Comparison of ENCODE assay signal across 22 cellular contexts in the genomic region with DNA sequence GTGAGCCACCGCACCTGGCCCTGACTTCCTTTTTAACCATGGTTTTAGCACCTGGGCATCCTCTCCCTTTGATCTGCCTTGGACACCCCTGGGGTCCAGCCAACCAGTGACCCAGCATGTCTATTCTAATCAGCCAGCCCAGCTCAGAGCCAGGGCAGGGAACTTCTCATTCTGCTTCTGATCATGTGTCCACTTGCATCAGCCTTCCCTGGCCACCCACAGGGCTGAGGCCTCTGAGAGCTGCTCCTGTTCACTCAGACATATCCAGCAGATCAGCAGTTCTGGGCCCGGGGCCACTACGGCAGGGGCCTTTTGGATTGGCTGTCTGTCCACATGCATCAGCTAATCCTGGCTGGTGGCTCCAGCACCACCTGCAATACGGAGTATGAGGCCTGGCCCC.
DNase-seq lines count a peak whose midpoint lies in the region; FAIRE-seq and TF ChIP-seq lines count a peak whose summit lies in the region.
"Had no signal": no experiment of that assay in that cellular context is flagged by ENCODE, and none has a peak within 500 bp of the region (broad histone marks: within the 10 kb centered on the region; RNA-seq: fewer than 3 reads in every experiment).

No MANE protein-coding gene starts in this region.

- no peak overlapping the region for H3K23ac ChIP-seq in H1 (ENCODE audit: insufficient read length)

- no peak overlapping the region for H2BK20ac ChIP-seq in H1 (ENCODE audit: low read length)

- H3K4me3 ChIP-seq in NB4 (ENCODE audit: low read depth, low read length) (no peak overlapping the region), H1 (ENCODE audit: extremely low read depth in 1 of 4, insufficient read depth in 2 of 4, low read depth in 3 of 4, low read length in 4 of 4) (no peak overlapping the region), osteoblast (ENCODE audit: insufficient read depth, low read length) (no peak overlapping the region)
- H3K4me3 ChIP-seq: body of pancreas, lung, pancreas, thoracic aorta had no signal

- H3K23me2 ChIP-seq in H1 (ENCODE audit: low read depth, low read length): no peaks in the 10 kb centered on the region

- H3K27ac ChIP-seq in H1 (ENCODE audit: low read depth, low read length) (no peak overlapping the region), osteoblast (ENCODE audit: low read depth, low read length) (no peak overlapping the region)
- H3K27ac ChIP-seq: body of pancreas, KMS-11, pancreas, thoracic aorta had no signal

- H3K4me2 ChIP-seq in H1 (ENCODE audit: insufficient read depth in 1 of 2, low read depth in 2 of 2, low read length in 2 of 2) (no peak overlapping the region), osteoblast (ENCODE audit: insufficient read depth, low read length) (no peak overlapping the region)
- H3K4me2 ChIP-seq: KMS-11 had no signal

- H3K56ac ChIP-seq in H1 (replicated peaks; ENCODE audit: insufficient read length, low read depth, low read length): no peak overlapping the region

- no peak overlapping the region for H3K4ac ChIP-seq in H1 (replicated peaks; ENCODE audit: insufficient read length, low read depth, low read length)

- TF ChIP-seq RAD21 in H1 (IDR thresholded peaks at IDR 0.05 in 1 of 2, conservative IDR thresholded peaks at IDR 0.05 in 1 of 2; ENCODE audit: low read depth in 2 of 2, low read length in 2 of 2): no peak

- no peaks in the 10 kb centered on the region for H3K36me3 ChIP-seq in H1 (ENCODE audit: control insufficient read depth in 2 of 4, insufficient read depth in 4 of 4, low read length in 3 of 4)
- no peaks in the 10 kb centered on the region for H3K36me3 ChIP-seq in osteoblast (ENCODE audit: insufficient read depth, low read length)
- H3K36me3 ChIP-seq: pancreas, thoracic aorta had no signal

- no peak overlapping the region for H2AFZ ChIP-seq in H1 (ENCODE audit: low read length)
- H2AFZ ChIP-seq in osteoblast (ENCODE audit: low read length): peak overlapping the region; percentile 0

- peak overlapping the region; percentile 3; the same call in 1 of the 2 replicates for H4K8ac ChIP-seq in H1 (ENCODE audit: extremely low read depth, insufficient read depth, low read length)

- DNase-seq in CD1c-positive myeloid dendritic cell (ENCODE audit: extremely low spot score) (peak; percentile 75), NB4 (ENCODE audit: low read depth) (peak; percentile 28), H1 (ENCODE audit: low read depth in 1 of 2, low spot score in 2 of 2) (no peak), osteoblast (ENCODE audit: insufficient read length, low spot score, missing footprints) (no peak), dedifferentiated amniotic fluid mesenchymal stem cell (ENCODE audit: extremely low spot score) (no peak), NCI-H2081 (lab: John Stamatoyannopoulos, UW) (no peak), DMS79 (lab: John Stamatoyannopoulos, UW) (no peak), middle frontal gyrus (ENCODE audit: extremely low spot score, low spot score) (no peak)
- DNase-seq: activated CD4-positive, alpha-beta T cell treated with anti-CD3 and anti-CD28 coated beads for 4 hours; activated naive CD8-positive, alpha-beta T cell treated with anti-CD3 and anti-CD28 coated beads for 36 hours; CD8-positive, alpha-beta memory T cell; DMS53; H7; NCI-H2029 treated with DMSO at 0.1 percent for 48 hours; NCI-H446 treated with DMSO at 0.1 percent for 48 hours; pancreas; SW 1271 had no signal

- POLR2A ChIA-PET in H1 (lab: Charles Lee; ENCODE audit: partially characterized antibody): interaction anchor here (1.4 kb wide), 2 partner anchors 14 to 65 kb away, joined by 3 to 4 read pairs; no protein-coding TSS in a partner anchor

- no peak for TF ChIP-seq EP300 in H1 (IDR thresholded peaks at IDR 0.05; ENCODE audit: borderline replicate concordance in 1 of 2, low read depth in 2 of 2, low read length in 2 of 2)

- no peak overlapping the region for H2BK12ac ChIP-seq in H1 (ENCODE audit: low read depth, low read length)

- H4K91ac ChIP-seq in H1 (replicated peaks; ENCODE audit: insufficient read length, low read length): no peak overlapping the region

- no peak overlapping the region for H3K18ac ChIP-seq in H1 (ENCODE audit: extremely low read depth, low read length)

- WGBS in H1 (ENCODE audit: extremely low coverage in 1 of 2, insufficient coverage in 1 of 2, insufficient read length in 1 of 2, insufficient replicate concordance in 2 of 2, low coverage in 1 of 2, low lambda C conversion rate in 2 of 2, missing lambda C conversion rate in 1 of 2), 2 experiments: 75% methylated on average over 4 of the region's 4 CpGs; no CpG with 5 or more reads in 1 of the 2 experiments

- no peak overlapping the region for H3K14ac ChIP-seq in H1 (ENCODE audit: insufficient read length)

- H2BK15ac ChIP-seq in H1 (ENCODE audit: low read length): no peak overlapping the region

- no peak for TF ChIP-seq CTCF in NB4 (IDR thresholded peaks at IDR 0.05; ENCODE audit: low read depth, low read length)
- TF ChIP-seq CTCF in H1 (IDR thresholded peaks at IDR 0.05; ENCODE audit: control extremely low read depth in 1 of 3, insufficient read depth in 1 of 3, low read depth in 1 of 3, low read length in 3 of 3): no peak
- TF ChIP-seq CTCF in osteoblast (IDR thresholded peaks at IDR 0.05; ENCODE audit: extremely low read depth, low read depth, low read length): no peak

- TF ChIP-seq POLR2A in NB4 (IDR thresholded peaks at IDR 0.05; ENCODE audit: extremely low read depth, insufficient read length) (no peak), H1 (IDR thresholded peaks at IDR 0.05; ENCODE audit: control extremely low read depth in 1 of 2, low read depth in 2 of 2, low read length in 2 of 2) (no peak)

- no peak overlapping the region for H2BK120ac ChIP-seq in H1 (replicated peaks; ENCODE audit: low read depth, low read length)

- H2AK5ac ChIP-seq in H1 (ENCODE audit: low read depth, low read length): no peak overlapping the region

- H3K4me1 ChIP-seq in H1 (replicated peaks in 1 of 4; ENCODE audit: control insufficient read depth in 3 of 4, insufficient read depth in 4 of 4, low read length in 3 of 4) (0 out of 7 replicates have a peak, but pooled peaks cover 0 to 2% (median 0%) of the 10 kb centered on the region in 4 experiments), osteoblast (ENCODE audit: insufficient read depth, low read length) (no peaks in the 10 kb centered on the region)
- H3K4me1 ChIP-seq: pancreas had no signal

- H3K9me3 ChIP-seq in H1 (ENCODE audit: insufficient read depth in 2 of 2, low read depth in 1 of 2, low read length in 1 of 2): no peaks in the 10 kb centered on the region
- H3K9me3 ChIP-seq in osteoblast (ENCODE audit: low read depth, low read length): no peaks in the 10 kb centered on the region
- H3K9me3 ChIP-seq: body of pancreas, pancreas, thoracic aorta had no signal

- no peak overlapping the region for H4K5ac ChIP-seq in H1 (ENCODE audit: insufficient read length, low read depth, low read length)

- no peaks in the 10 kb centered on the region for H3K79me1 ChIP-seq in H1 (ENCODE audit: low read depth, low read length)

- no peak for FAIRE-seq in H1 (lab: Jason Lieb, UNC)
- FAIRE-seq: colon, pancreas had no signal

- no peak overlapping the region for H3K9ac ChIP-seq in H1 (replicated peaks in 1 of 4; ENCODE audit: extremely low read depth in 1 of 4, low read depth in 3 of 4, low read length in 3 of 4)
- H3K9ac ChIP-seq: KMS-11 had no signal

- H4K20me1 ChIP-seq in H1 (replicated peaks in 1 of 2; ENCODE audit: control insufficient read depth in 1 of 2, insufficient read depth in 2 of 2, low read length in 2 of 2) (no peaks in the 10 kb centered on the region), osteoblast (ENCODE audit: insufficient read depth, low read length) (no peaks in the 10 kb centered on the region)

- no peaks in the 10 kb centered on the region for H3K79me2 ChIP-seq in H1 (ENCODE audit: control insufficient read depth in 1 of 2, insufficient read depth in 2 of 2, low read length in 2 of 2)
- no peaks in the 10 kb centered on the region for H3K79me2 ChIP-seq in osteoblast (ENCODE audit: insufficient read depth, low read length)

- H2BK5ac ChIP-seq in H1 (ENCODE audit: low read depth, low read length): no peak overlapping the region

- CTCF ChIA-PET in H1 (lab: Charles Lee; ENCODE audit: partially characterized antibody): interaction anchor here (0.6 to 1.5 kb wide), 6 partner anchors 8 to 1583 kb away, joined by 3 to 7 read pairs (median 4); no protein-coding TSS in a partner anchor

- H3K27me3 ChIP-seq in H1 (replicated peaks in 1 of 4; ENCODE audit: control insufficient read depth in 3 of 4, extremely low read depth in 1 of 4, insufficient read depth in 3 of 4, low read length in 3 of 4) (no peaks in the 10 kb centered on the region), osteoblast (ENCODE audit: insufficient read depth, low read length) (no peaks in the 10 kb centered on the region)
- H3K27me3 ChIP-seq: body of pancreas, pancreas had no signal

TF ChIP-seq in H1, 55 proteins besides CTCF, POLR2A, EP300 and RAD21:
- TF ChIP-seq POU5F1 (IDR thresholded peaks at IDR 0.05; ENCODE audit: low read depth, low read length): no peak
TF ChIP-seq in H1: peak in this region for 0.

Comparison
In these comparisons a context has a peak if more than half of its experiments do, and no peak if none do; other contexts are left out.
1. DNase-seq: peak in CD1c-positive myeloid dendritic cell (single experiment) and NB4 (single experiment); none in H1 (0 of 2), osteoblast (single experiment), dedifferentiated amniotic fluid mesenchymal stem cell (single experiment), NCI-H2081 (0 of 2), DMS79 (single experiment) and middle frontal gyrus (single experiment).